In the genomic region with DNA sequence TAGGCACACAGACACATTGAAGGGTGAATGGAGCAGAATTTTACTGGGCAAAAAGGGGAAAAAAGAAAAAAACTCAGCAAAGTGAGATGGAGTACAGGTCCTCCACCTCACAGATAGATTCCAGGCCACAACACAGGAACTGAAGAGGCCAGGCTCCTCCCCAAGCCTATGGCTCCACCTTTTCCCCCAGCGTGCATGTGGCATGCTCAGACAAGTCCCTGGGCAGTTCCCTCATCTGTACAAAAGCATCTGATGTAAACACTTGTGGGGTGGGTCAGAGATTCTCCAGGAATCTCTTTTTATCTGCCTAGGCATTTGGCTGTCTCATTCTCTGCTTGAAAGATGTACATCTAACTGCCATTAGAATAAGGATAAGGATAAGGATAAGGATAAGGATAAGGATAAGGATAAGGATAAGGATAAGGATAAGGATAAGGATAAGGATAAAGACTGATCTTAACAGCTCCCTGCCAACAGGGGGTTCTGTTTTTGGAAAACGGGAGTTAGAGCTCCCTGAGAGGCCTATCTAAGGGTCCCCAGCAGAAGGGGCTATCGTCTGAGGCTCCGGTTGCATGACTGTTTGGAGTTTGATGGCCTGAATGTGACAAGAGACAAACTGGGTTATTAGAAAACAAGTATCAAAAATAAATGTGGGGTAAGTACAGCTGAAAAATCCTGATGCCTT, we compare ENCODE assay signal across 11 cellular contexts. TPM values are rescaled to one million over a fixed set of nuclear protein-coding genes. Genes with fewer than 3 reads are reported as not detected.
DNase-seq lines count a peak whose midpoint lies in the region; ATAC-seq and TF ChIP-seq lines count a peak whose summit lies in the region.
"Had no signal": no experiment of that assay in that cellular context is flagged by ENCODE, and none has a peak within 500 bp of the region (broad histone marks: within the 10 kb centered on the region; RNA-seq: fewer than 3 reads in every experiment).

No MANE protein-coding gene starts in this region.

- H3K4me1 Mint-ChIP-seq in endothelial cell (ENCODE audit: unreplicated experiment): no peaks in the 10 kb centered on the region
- H3K4me1 Mint-ChIP-seq: stimulated activated effector memory CD8-positive, alpha-beta T cell treated with anti-CD3 and anti-CD28 coated beads, Interleukin-12 subunit alpha, Interleukin-12 subunit beta, amount 100 ng/mL, for 72 hours had no signal

- peak; percentile 26 for DNase-seq in COR-L47 (lab: John Stamatoyannopoulos, UW)
- DNase-seq in LoVo (ENCODE audit: low spot score): peak; percentile 31
- no peak for DNase-seq in endothelial cell (ENCODE audit: low spot score)
- DNase-seq in HCEC 1CT: no peak
- no peak for DNase-seq in globus pallidus (ENCODE audit: low spot score)
- no peak for DNase-seq in GM13976 (ENCODE audit: low spot score)
- DNase-seq in activated CD8-positive, alpha-beta memory T cell treated with anti-CD3 and anti-CD28 coated beads, Interleukin-2, amount 50 U/mL, for 48 hours: no peak
- DNase-seq: midbrain had no signal

- peak; percentile 58 for ATAC-seq in GM21515 (IDR thresholded peaks at IDR 0.05; ENCODE audit: unreplicated experiment)
- ATAC-seq: stimulated activated effector memory CD8-positive, alpha-beta T cell treated with anti-CD3 and anti-CD28 coated beads, Interleukin-12 subunit alpha, Interleukin-12 subunit beta, amount 100 ng/mL, for 72 hours had no signal

- peak overlapping the region; percentile 7 for H3K27ac Mint-ChIP-seq in endothelial cell (ENCODE audit: unreplicated experiment)
- H3K27ac Mint-ChIP-seq: stimulated activated effector memory CD8-positive, alpha-beta T cell treated with anti-CD3 and anti-CD28 coated beads, Interleukin-12 subunit alpha, Interleukin-12 subunit beta, amount 100 ng/mL, for 72 hours had no signal

- in situ Hi-C loops in GM13976 (cut with MboI; ENCODE audit: low sequenced_read_pairs, unreplicated experiment): no loop called here

- no peak for TF ChIP-seq CTCF in endothelial cell (IDR thresholded peaks at IDR 0.05; ENCODE audit: unreplicated experiment)
- TF ChIP-seq CTCF in GM13976 (IDR thresholded peaks at IDR 0.05; ENCODE audit: borderline replicate concordance, control extremely low read depth, extremely low read depth, insufficient read depth, missing control alignments): no peak

- no peaks in the 10 kb centered on the region for H3K36me3 Mint-ChIP-seq in endothelial cell (ENCODE audit: low read depth, unreplicated experiment)
- H3K36me3 Mint-ChIP-seq: stimulated activated effector memory CD8-positive, alpha-beta T cell treated with anti-CD3 and anti-CD28 coated beads, Interleukin-12 subunit alpha, Interleukin-12 subunit beta, amount 100 ng/mL, for 72 hours had no signal

- H3K9me3 Mint-ChIP-seq in endothelial cell (ENCODE audit: unreplicated experiment): no peaks in the 10 kb centered on the region

- peaks cover 2% of the 10 kb centered on the region for H3K27me3 Mint-ChIP-seq in endothelial cell (ENCODE audit: unreplicated experiment)

- no peak overlapping the region for H3K4me3 Mint-ChIP-seq in endothelial cell (ENCODE audit: unreplicated experiment)
- H3K4me3 Mint-ChIP-seq: stimulated activated effector memory CD8-positive, alpha-beta T cell treated with anti-CD3 and anti-CD28 coated beads, Interleukin-12 subunit alpha, Interleukin-12 subunit beta, amount 100 ng/mL, for 72 hours had no signal

RNA-seq across cellular contexts. Expression of a gene that starts 17.2 kb away (rescaled TPM):
- 7.2 TPM for total RNA-seq in endothelial cell (ENCODE audit: unreplicated experiment)
- total RNA-seq: G401 had no signal

Comparison
In these comparisons a context has a peak if more than half of its experiments do, and no peak if none do; other contexts are left out.
1. DNase-seq: peak in COR-L47 (single experiment) and LoVo (single experiment); none in endothelial cell (single experiment), HCEC 1CT (single experiment), globus pallidus (single experiment), GM13976 (single experiment) and activated CD8-positive, alpha-beta memory T cell treated with anti-CD3 and anti-CD28 coated beads, Interleukin-2, amount 50 U/mL, for 48 hours (single experiment).